Comparison of ENCODE assay signal across 28 cellular contexts in genomic region chr2:187514930-187515329, GRCh38.
"Had no signal": no experiment of that assay in that cellular context is flagged by ENCODE, and none has a peak within 500 bp of the region (broad histone marks: within the 10 kb centered on the region; RNA-seq: fewer than 3 reads in every experiment).

No MANE protein-coding gene starts in this region.

- DNase-seq: colonic mucosa; cortex of kidney; dermis blood vessel endothelial cell; dorsolateral prefrontal cortex; effector CD4-positive, alpha-beta T cell; effector CD8-positive, alpha-beta T cell; effector memory CD4-positive, alpha-beta T cell; effector memory CD8-positive, alpha-beta T cell; endodermal cell; erythroblast; esophagus squamous epithelium; foreskin fibroblast; foreskin keratinocyte; foreskin melanocyte; gastrocnemius medialis; glutamatergic neuron; head of caudate nucleus; heart left ventricle; heart right ventricle had no signal

- H3K27ac ChIP-seq: colonic mucosa, coronary artery, dorsolateral prefrontal cortex, epithelial cell of prostate, esophagus muscularis mucosa, esophagus squamous epithelium, foreskin keratinocyte, gastrocnemius medialis, gastroesophageal sphincter, heart left ventricle, heart right ventricle had no signal

- H3K9me3 ChIP-seq: colonic mucosa, gastrocnemius medialis had no signal

- FAIRE-seq: colon, endometrium, endothelial cell of umbilical vein, frontal cortex had no signal

- H3K36me3 ChIP-seq: colonic mucosa had no signal

- H3K4me1 ChIP-seq: colonic mucosa, esophagus muscularis mucosa, esophagus squamous epithelium, foreskin keratinocyte, gastrocnemius medialis, gastroesophageal sphincter, heart left ventricle, heart right ventricle had no signal

- H3K4me3 ChIP-seq: colonic mucosa, coronary artery, dorsolateral prefrontal cortex, esophagus muscularis mucosa, esophagus squamous epithelium, gastrocnemius medialis, gastroesophageal sphincter, heart left ventricle, heart right ventricle had no signal

- H3K27me3 ChIP-seq: colonic mucosa, dorsolateral prefrontal cortex, esophagus muscularis mucosa, esophagus squamous epithelium, foreskin keratinocyte, gastrocnemius medialis, gastroesophageal sphincter, heart left ventricle, heart right ventricle had no signal

- ATAC-seq: effector memory CD8-positive, alpha-beta T cell; esophagus mucosa; foreskin keratinocyte; gastrocnemius medialis; gastroesophageal sphincter; heart left ventricle; heart right ventricle had no signal
